19 cellular contexts compared by ENCODE assay signal in the genomic region with DNA sequence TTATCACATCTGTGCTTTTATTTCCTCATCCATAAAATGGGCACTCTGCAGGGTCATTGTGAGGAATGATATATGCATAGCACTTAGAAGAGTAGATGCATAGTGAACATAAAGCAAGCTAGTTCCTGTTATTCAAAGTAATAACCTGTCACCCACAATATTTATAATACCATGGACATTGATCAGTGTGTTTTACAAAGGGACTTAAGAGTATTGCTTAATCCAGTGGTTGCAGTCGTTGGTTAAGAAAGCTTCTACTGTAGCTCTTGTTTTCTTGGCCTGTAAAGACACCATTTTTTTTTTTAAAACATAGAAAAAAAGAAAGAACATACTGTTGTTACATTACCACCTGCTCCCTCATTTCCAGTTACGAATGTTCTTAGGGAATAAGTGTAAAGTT.
"Had no signal": no experiment of that assay in that cellular context is flagged by ENCODE, and none has a peak within 500 bp of the region (broad histone marks: within the 10 kb centered on the region; RNA-seq: fewer than 3 reads in every experiment).

No MANE protein-coding gene starts in this region.

- ATAC-seq: activated CD8-positive, alpha-beta T cell treated with anti-CD3 and anti-CD28 coated beads, Interleukin-2, amount 10 ng/mL, durations not matched to agents 7 days and 5 days; activated T-cell treated with anti-CD3 and anti-CD28 coated beads, Interleukin-2, amount 50 U/mL, for 4 hours; esophagus mucosa; gastroesophageal sphincter; heart left ventricle had no signal

- H3K36me3 ChIP-seq: uterus had no signal

- H3K9me3 ChIP-seq: adrenal gland, gastroesophageal sphincter, heart left ventricle, left ventricle myocardium inferior, transverse colon, uterus had no signal

- DNase-seq: activated CD4-positive, alpha-beta T cell treated with anti-CD3 and anti-CD28 coated beads for 48 hours; activated CD4-positive, CD25-positive, alpha-beta regulatory T cell; activated CD8-positive, alpha-beta T cell treated with anti-CD3 and anti-CD28 coated beads, Interleukin-2, amount 10 ng/mL, durations not matched to agents 7 days and 5 days; activated effector memory CD4-positive, alpha-beta T cell treated with Interleukin-2 at 50 U/mL for 16 hours; activated T-cell treated with anti-CD3 and anti-CD28 coated beads, Interleukin-2, amount 50 U/mL, for 4 hours; adrenal gland; effector CD8-positive, alpha-beta T cell; heart left ventricle; left ventricle myocardium inferior; mammary epithelial cell; midbrain; nephron progenitor cell; nucleus accumbens; stimulated activated CD4-positive, alpha-beta T cell treated with anti-CD3 and anti-CD28 coated beads, Interleukin-2, amount 100 ng/mL, for 24 hours; T-helper 9 cell; transverse colon; uterus had no signal

- H3K4me3 ChIP-seq: adrenal gland, gastroesophageal sphincter, heart left ventricle, left ventricle myocardium inferior, transverse colon, uterus had no signal

- H3K27me3 ChIP-seq: adrenal gland, gastroesophageal sphincter, heart left ventricle, transverse colon, uterus had no signal

- H3K27ac ChIP-seq: adrenal gland, gastroesophageal sphincter, heart left ventricle, left ventricle myocardium inferior, transverse colon, uterus had no signal
